ENCODE assay signal across 8 cellular contexts in genomic region chr1:16896316-16897065, GRCh38. TPM values are rescaled to one million over a fixed set of nuclear protein-coding genes. Genes with fewer than 3 reads are reported as not detected.
DNase-seq lines count a peak whose midpoint lies in the region; ATAC-seq and TF ChIP-seq lines count a peak whose summit lies in the region.
"Not testable (repeated sequence)": the region's sequence is repeated elsewhere in the genome, so short reads cannot be mapped to it uniquely, and the experiment has no call there.

No MANE protein-coding gene starts in this region.

- TF ChIP-seq CTCF in fibroblast of mammary gland (conservative IDR thresholded peaks at IDR 0.05; ENCODE audit: control insufficient read depth, insufficient read depth, low read depth, low read length): not testable (repeated sequence)

- peak overlapping the region; percentile 94 for H3K27ac Mint-ChIP-seq in activated naive CD4-positive, alpha-beta T cell treated with anti-CD3 and anti-CD28 coated beads for 36 hours
- peak overlapping the region; percentile 95 to 99 for H3K27ac Mint-ChIP-seq in natural killer cell treated with Interleukin-12 subunit alpha and Interleukin-12 subunit beta and Interleukin-15 and Interleukin-18, amount 100 ng/mL, for 72 hours

- intact Hi-C loops in activated naive CD4-positive, alpha-beta T cell treated with anti-CD3 and anti-CD28 coated beads for 36 hours (cut with micrococcal nuclease): loop anchor here (1.0 kb wide), 1 partner anchor 8 kb away; no protein-coding TSS in a partner anchor

- CTCF ChIA-PET in activated naive CD4-positive, alpha-beta T cell treated with anti-CD3 and anti-CD28 coated beads for 36 hours (lab: Charles Lee): not testable (repeated sequence)

- peaks cover 41% of the 10 kb centered on the region for H3K4me1 Mint-ChIP-seq in activated naive CD4-positive, alpha-beta T cell treated with anti-CD3 and anti-CD28 coated beads for 36 hours (ENCODE audit: low read depth)
- H3K4me1 Mint-ChIP-seq in natural killer cell treated with Interleukin-12 subunit alpha and Interleukin-12 subunit beta and Interleukin-15 and Interleukin-18, amount 100 ng/mL, for 72 hours (ENCODE audit: low read depth in 2 of 2): peaks cover 32 to 39% of the 10 kb centered on the region in 2 donors

- not testable (repeated sequence) for H3K36me3 Mint-ChIP-seq in activated naive CD4-positive, alpha-beta T cell treated with anti-CD3 and anti-CD28 coated beads for 36 hours (ENCODE audit: low read depth); natural killer cell treated with Interleukin-12 subunit alpha and Interleukin-12 subunit beta and Interleukin-15 and Interleukin-18, amount 100 ng/mL, for 72 hours

- peak; percentile 25 for ATAC-seq in HG02642 (IDR thresholded peaks at IDR 0.05; ENCODE audit: poor library complexity, unreplicated experiment)
- peak; percentile 37 to 48 for ATAC-seq in natural killer cell treated with Interleukin-12 subunit alpha and Interleukin-12 subunit beta and Interleukin-15 and Interleukin-18, amount 100 ng/mL, for 72 hours

- H3K9me3 Mint-ChIP-seq in activated naive CD4-positive, alpha-beta T cell treated with anti-CD3 and anti-CD28 coated beads for 36 hours; natural killer cell treated with Interleukin-12 subunit alpha and Interleukin-12 subunit beta and Interleukin-15 and Interleukin-18, amount 100 ng/mL, for 72 hours: not testable (repeated sequence)

- H3K4me3 Mint-ChIP-seq in activated naive CD4-positive, alpha-beta T cell treated with anti-CD3 and anti-CD28 coated beads for 36 hours: peak overlapping the region; percentile 69
- H3K4me3 Mint-ChIP-seq in natural killer cell treated with Interleukin-12 subunit alpha and Interleukin-12 subunit beta and Interleukin-15 and Interleukin-18, amount 100 ng/mL, for 72 hours: peak overlapping the region; percentile 75

- H3K4me3 ChIP-seq in fibroblast of mammary gland (ENCODE audit: control insufficient read depth, low read depth, low read length): peak overlapping the region; percentile 33

- not testable (repeated sequence) for H3K27me3 Mint-ChIP-seq in activated naive CD4-positive, alpha-beta T cell treated with anti-CD3 and anti-CD28 coated beads for 36 hours (ENCODE audit: low read depth); natural killer cell treated with Interleukin-12 subunit alpha and Interleukin-12 subunit beta and Interleukin-15 and Interleukin-18, amount 100 ng/mL, for 72 hours

- DNase-seq in COR-L47 (lab: John Stamatoyannopoulos, UW) (peak; percentile 69), NCI-H2107 (lab: John Stamatoyannopoulos, UW) (peak; percentile 66), T-helper 1 cell (peak in 4 of 5 donors; percentile 39 to 86 (median 61)), fibroblast of mammary gland (ENCODE audit: low read depth) (peak; percentile 76)
- peak; percentile 50 for DNase-seq in activated naive CD4-positive, alpha-beta T cell treated with anti-CD3 and anti-CD28 coated beads for 36 hours
- peak; percentile 91 for DNase-seq in natural killer cell treated with Interleukin-12 subunit alpha and Interleukin-12 subunit beta and Interleukin-15 and Interleukin-18, amount 100 ng/mL, for 72 hours (ENCODE audit: low spot score)
- peak; percentile 62 to 64 for DNase-seq in stimulated activated CD8-positive, alpha-beta memory T cell treated with anti-CD3 and anti-CD28 coated beads, Interleukin-7, amount 100 ng/mL, for 48 hours (ENCODE audit: extremely low read depth in 1 of 2, low read depth in 1 of 2)

RNA-seq across cellular contexts. Expression of gene RNU1-2, which starts 0.7 kb away (rescaled TPM):
- total RNA-seq in activated naive CD4-positive, alpha-beta T cell treated with anti-CD3 and anti-CD28 coated beads for 36 hours: 1,000 to 10,000 TPM; 1,341 to 1,386 TPM
- 1,000 to 10,000 TPM; 1,591 to 3,879 TPM for total RNA-seq in natural killer cell treated with Interleukin-12 subunit alpha and Interleukin-12 subunit beta and Interleukin-15 and Interleukin-18, amount 100 ng/mL, for 72 hours

RNA-seq across cellular contexts. Expression of gene CROCC, which starts 25.2 kb away (rescaled TPM):
- total RNA-seq in activated naive CD4-positive, alpha-beta T cell treated with anti-CD3 and anti-CD28 coated beads for 36 hours: 10 to 100 TPM; 15.5 to 15.7 TPM
- total RNA-seq in natural killer cell treated with Interleukin-12 subunit alpha and Interleukin-12 subunit beta and Interleukin-15 and Interleukin-18, amount 100 ng/mL, for 72 hours: 10 to 100 TPM; 21.0 to 29.3 TPM

Comparison
In these comparisons a context has a peak if more than half of its experiments do, and no peak if none do; other contexts are left out.
1. Peak in every context shown above with its lines: DNase-seq, ATAC-seq and H3K4me3 ChIP-seq.